In the genomic region with DNA sequence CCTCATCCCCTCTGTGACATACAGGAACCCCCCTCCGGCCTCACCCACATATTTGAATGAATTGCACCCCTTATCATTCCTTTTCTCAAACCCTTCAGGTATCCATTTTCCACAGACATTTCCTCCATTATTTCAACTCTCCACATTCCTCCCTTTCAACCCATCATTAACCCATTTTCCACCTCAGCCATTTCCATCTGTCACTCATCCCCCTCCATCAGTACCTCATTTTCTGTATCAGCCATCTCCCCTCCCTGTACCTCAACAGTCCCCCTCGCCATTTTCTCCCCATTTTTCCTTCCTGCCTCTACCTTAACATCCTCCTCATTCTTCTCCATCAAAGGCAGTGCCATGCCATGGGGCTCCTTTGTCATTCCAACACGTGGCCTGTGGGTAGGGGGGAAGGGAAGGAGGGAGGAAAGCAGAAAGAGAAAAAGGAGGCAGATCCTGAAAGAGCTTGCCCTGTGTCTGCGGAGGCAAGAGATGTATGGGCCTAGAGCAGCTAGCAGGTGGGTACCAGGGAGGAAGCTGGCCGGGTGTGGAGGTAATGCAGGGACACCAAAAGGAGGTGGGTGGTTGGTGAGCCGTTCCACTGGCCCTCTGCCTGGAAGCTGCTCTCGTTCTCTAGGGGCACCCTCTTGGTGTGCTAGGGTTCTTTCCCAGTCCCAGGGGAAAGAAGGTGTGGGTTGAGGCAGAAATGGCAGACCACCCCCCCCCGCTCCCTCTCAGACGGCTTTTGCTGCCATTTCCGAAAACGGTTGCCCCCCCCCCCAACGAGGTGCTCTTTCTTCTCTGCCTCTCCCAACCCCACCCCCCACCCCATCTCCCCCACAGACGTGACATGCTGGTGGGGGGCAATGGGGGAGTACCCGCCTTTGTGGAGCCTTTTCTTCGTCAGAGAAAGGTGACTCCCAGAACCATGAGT, we compare ENCODE assay signal across 9 cellular contexts. TPM values are rescaled to one million over a fixed set of nuclear protein-coding genes. Genes with fewer than 3 reads are reported as not detected.
DNase-seq lines count a peak whose midpoint lies in the region; ATAC-seq and TF ChIP-seq lines count a peak whose summit lies in the region.
"Had no signal": no experiment of that assay in that cellular context is flagged by ENCODE, and none has a peak within 500 bp of the region (broad histone marks: within the 10 kb centered on the region; RNA-seq: fewer than 3 reads in every experiment).

No MANE protein-coding gene starts in this region.

- peak; percentile 11 for TF ChIP-seq EP300 in neural cell (conservative IDR thresholded peaks at IDR 0.05; ENCODE audit: poor library complexity, severe bottlenecking)

- DNase-seq in AG10803 (ENCODE audit: low read depth) (no peak), IMR-90 (no peak), NCI-H524 treated with DMSO at 0.1 percent for 48 hours (lab: John Stamatoyannopoulos, UW) (no peak)
- DNase-seq: NCI-H226 had no signal

- peaks cover 47% of the 10 kb centered on the region for H3K79me2 ChIP-seq in neural cell (replicated peaks; ENCODE audit: insufficient read depth, low read length)

- intact Hi-C loops in IMR-90 (cut with micrococcal nuclease), result no loop called here

- CTCF ChIA-PET in IMR-90 (lab: Yijun Ruan, JAX), result no interaction called here

- H2AFZ ChIP-seq in IMR-90 (replicated peaks; ENCODE audit: low read length, poor library complexity) (peak overlapping the region; percentile 29), neural cell (ENCODE audit: low read depth, low read length) (no peak overlapping the region)

- peak overlapping the region; percentile 81 for H2BK5ac ChIP-seq in IMR-90 (ENCODE audit: low read depth, low read length, poor library complexity, severe bottlenecking)

- H3K9me2 ChIP-seq in neural cell (ENCODE audit: insufficient read depth, low read length), result no peaks in the 10 kb centered on the region

- peak overlapping the region; percentile 79; the same call in 1 of the 2 replicates for H2BK120ac ChIP-seq in IMR-90 (ENCODE audit: low read depth, low read length)

- BruUV-seq in IMR-90 (replicated peaks; lab: Mats Ljungman, UMichigan), result no TSS peak

- H4K20me1 ChIP-seq in IMR-90 (ENCODE audit: insufficient read depth, low read length), result no peaks in the 10 kb centered on the region
- H4K20me1 ChIP-seq in neural cell (ENCODE audit: insufficient read depth), result no peaks in the 10 kb centered on the region

- H4K8ac ChIP-seq in IMR-90 (ENCODE audit: low read depth in 2 of 2, low read length in 2 of 2), result peak overlapping the region in 1 of 2 experiments; percentile 65; a peak in 1 of 4 replicates

- peaks cover 2% of the 10 kb centered on the region; the same call in 1 of the 2 replicates for H3K36me3 ChIP-seq in IMR-90 (ENCODE audit: control insufficient read depth, insufficient read depth, low read length)
- peaks cover 7% of the 10 kb centered on the region for H3K36me3 ChIP-seq in ectodermal cell (ENCODE audit: control insufficient read depth, insufficient read depth, low read length)
- H3K36me3 ChIP-seq in neural cell (ENCODE audit: insufficient read depth, low read length), result peaks cover 9% of the 10 kb centered on the region

- H3K27ac ChIP-seq in IMR-90 (ENCODE audit: insufficient read depth, low read length), result peak overlapping the region; percentile 72
- no peak overlapping the region for H3K27ac ChIP-seq in ectodermal cell (ENCODE audit: insufficient read depth, low read depth, low read length, poor library complexity, severe bottlenecking)
- peak overlapping the region; percentile 99 for H3K27ac ChIP-seq in neural cell (ENCODE audit: low read length)

- in situ Hi-C loops in IMR-90 (cut with MboI; ENCODE audit: low sequenced_read_pairs), result no loop called here

- peaks cover 7 to 53% of the 10 kb centered on the region in 2 experiments; a peak in 3 of 4 replicates for H3K79me1 ChIP-seq in IMR-90 (ENCODE audit: low read depth in 1 of 2, low read length in 2 of 2)

- 83% methylated on average over 1 of the region's 15 CpGs; no CpG with 5 or more reads in 1 of the 2 experiments for WGBS in IMR-90 (ENCODE audit: extremely low coverage in 2 of 2, insufficient read length in 1 of 2), 2 experiments
- 12 to 19% methylated on average over 9 to 10 of the region's 15 CpGs for WGBS in ectodermal cell, 2 experiments

- H3K9me3 ChIP-seq in IMR-90 (ENCODE audit: control insufficient read depth, insufficient read depth, low read length) (no peaks in the 10 kb centered on the region), ectodermal cell (ENCODE audit: control insufficient read depth, low read length) (no peaks in the 10 kb centered on the region), neural cell (ENCODE audit: low read length) (no peaks in the 10 kb centered on the region)

- H2AK5ac ChIP-seq in IMR-90 (ENCODE audit: low read depth, low read length), result peak overlapping the region; percentile 97

- H2BK20ac ChIP-seq in IMR-90 (ENCODE audit: low read depth, low read length), result 0 out of 2 replicates have a peak overlapping the region, but pooled peaks have one; percentile 12

- H2BK15ac ChIP-seq in IMR-90 (ENCODE audit: low read depth, low read length), result peak overlapping the region; percentile 93; the same call in 1 of the 3 replicates

- TF ChIP-seq CTCF in AG10803 (conservative IDR thresholded peaks at IDR 0.05; ENCODE audit: low read length) (no peak), IMR-90 (conservative IDR thresholded peaks at IDR 0.05; ENCODE audit: low read depth, low read length) (no peak), neural cell (IDR thresholded peaks at IDR 0.05; ENCODE audit: poor library complexity, severe bottlenecking) (no peak)

- no peak overlapping the region for H3K9ac ChIP-seq in IMR-90 (ENCODE audit: low read depth, low read length)
- H3K9ac ChIP-seq in neural cell (ENCODE audit: low read length), result peak overlapping the region; percentile 100

- TF ChIP-seq RAD21 in IMR-90 (IDR thresholded peaks at IDR 0.05; ENCODE audit: low read length), result no peak
- TF ChIP-seq RAD21 in neural cell (conservative IDR thresholded peaks at IDR 0.05), result no peak

- no peak overlapping the region for H4K91ac ChIP-seq in IMR-90 (ENCODE audit: insufficient read depth, low read depth, low read length)

- 0 out of 2 replicates have a peak overlapping the region, but pooled peaks have one; percentile 79 for H3K23ac ChIP-seq in IMR-90 (ENCODE audit: low read depth, low read length)

- H3K14ac ChIP-seq in IMR-90 (replicated peaks; ENCODE audit: low read depth, low read length), result peak overlapping the region; percentile 88; the same call in 1 of the 2 replicates

- no peak overlapping the region for H4K5ac ChIP-seq in IMR-90 (ENCODE audit: low read depth, low read length)

- H3K56ac ChIP-seq in IMR-90 (ENCODE audit: extremely low read depth, insufficient read depth, low read length), result no peak overlapping the region

- no peak for TF ChIP-seq POLR2A in IMR-90 (IDR thresholded peaks at IDR 0.05; ENCODE audit: low read depth, low read length)

- H2AK9ac ChIP-seq in IMR-90 (replicated peaks; ENCODE audit: low read depth, low read length, poor library complexity), result peak overlapping the region; percentile 93

- ATAC-seq in IMR-90 (ENCODE audit: low read depth), result no peak
- ATAC-seq in GM18867 (IDR thresholded peaks at IDR 0.05; ENCODE audit: unreplicated experiment), result no peak
- no peak for ATAC-seq in GM19395 (IDR thresholded peaks at IDR 0.05; ENCODE audit: unreplicated experiment)
- no peak for ATAC-seq in HG02840 (IDR thresholded peaks at IDR 0.05; ENCODE audit: low FRiP score, unreplicated experiment)

- POLR2A ChIA-PET in IMR-90 (lab: Charles Lee; ENCODE audit: unreplicated experiment), result interaction anchor here (0.6 to 0.9 kb wide), 2 partner anchors 78 to 105 kb away, joined by 3 to 4 read pairs; partner anchors contain the start of gene PIGO

- peaks cover 44% of the 10 kb centered on the region for H3K4me1 ChIP-seq in IMR-90 (ENCODE audit: control insufficient read depth, insufficient read depth, low read length)
- peaks cover 55% of the 10 kb centered on the region for H3K4me1 ChIP-seq in ectodermal cell (ENCODE audit: control insufficient read depth, insufficient read depth, low read length)

- H3K4ac ChIP-seq in IMR-90 (ENCODE audit: low read depth, low read length), result peak overlapping the region; percentile 94

- no peaks in the 10 kb centered on the region for H3K27me3 ChIP-seq in IMR-90 (ENCODE audit: control insufficient read depth, insufficient read depth, low read length)
- no peaks in the 10 kb centered on the region for H3K27me3 ChIP-seq in ectodermal cell (ENCODE audit: control insufficient read depth, insufficient read depth, low read length, poor library complexity, severe bottlenecking)
- no peaks in the 10 kb centered on the region for H3K27me3 ChIP-seq in neural cell (ENCODE audit: insufficient read depth, low read depth, low read length)

- H3K9me1 ChIP-seq in IMR-90 (ENCODE audit: insufficient read depth, low read length), result peaks cover 37% of the 10 kb centered on the region

- no peak overlapping the region for H3K18ac ChIP-seq in IMR-90 (ENCODE audit: low read depth, low read length)

- H3K4me3 ChIP-seq in AG10803 (ENCODE audit: low read length), result peak overlapping the region; percentile 86
- H3K4me3 ChIP-seq in IMR-90 (ENCODE audit: insufficient read depth, low read depth, low read length), result no peak overlapping the region
- H3K4me3 ChIP-seq in ectodermal cell (ENCODE audit: insufficient read depth, low read depth, low read length), result peak overlapping the region; percentile 65
- H3K4me3 ChIP-seq in neural cell (ENCODE audit: low read length), result peak overlapping the region; percentile 93

- no peaks in the 10 kb centered on the region for H3F3A ChIP-seq in neural cell (ENCODE audit: insufficient read depth, low read length, poor library complexity, severe bottlenecking)

- H3K4me2 ChIP-seq in IMR-90 (ENCODE audit: low read depth, low read length), result peak overlapping the region; percentile 11; the same call in 1 of the 2 replicates
- peak overlapping the region; percentile 100 for H3K4me2 ChIP-seq in neural cell (ENCODE audit: low read length)

- dilution Hi-C loops in IMR-90 (cut with HindIII; ENCODE audit: low sequenced_read_pairs, unreplicated experiment), result no loop called here

RNA-seq across cellular contexts. Expression of gene DNAJB5, which starts 1.6 kb away (rescaled TPM):
- 11.7 and 14.9 TPM in 2 replicates for total RNA-seq in IMR-90 (2012; rRNA removed)
- polyA plus RNA-seq in IMR-90 (2012; rRNA removed) (9.9 and 11.4 TPM in 2 replicates), neural cell (90.2 and 99.1 TPM in 2 replicates)
- 6.4 and 9.0 TPM in 2 replicates for polyA plus RNA-seq in IMR-90 (2012; cell fraction: cytosol; rRNA removed)
- 3.5 and 4.0 TPM in 2 replicates for polyA plus RNA-seq in IMR-90 (2012; cell fraction: nucleus; rRNA removed; ENCODE audit: low replicate concordance)
- 41.8 TPM for polyA plus RNA-seq in ectodermal cell (2013, experiment 1 of 4)
- 29.6 TPM for polyA plus RNA-seq in ectodermal cell (2013, experiment 2 of 4)
- 29.1 TPM for polyA plus RNA-seq in ectodermal cell (2013, experiment 3 of 4)
- 31.3 TPM for polyA plus RNA-seq in ectodermal cell (2013, experiment 4 of 4)
- 112 and 115 TPM in 2 replicates for polyA minus RNA-seq in neural cell

RNA-seq across cellular contexts. Expression of gene PHF24, which starts 33.1 kb away (rescaled TPM):
- not detected in 2 replicates for total RNA-seq in IMR-90 (2012; rRNA removed)
- polyA plus RNA-seq in IMR-90 (2012; rRNA removed) (0.02 TPM in 1 of 2 replicates, not detected in the other), neural cell (1.8 and 2.4 TPM in 2 replicates)
- polyA plus RNA-seq in IMR-90 (2012; cell fraction: cytosol; rRNA removed), result not detected in 2 replicates
- not detected in 2 replicates for polyA plus RNA-seq in IMR-90 (2012; cell fraction: nucleus; rRNA removed; ENCODE audit: low replicate concordance)
- polyA plus RNA-seq in ectodermal cell (2013, experiment 1 of 4), result 0.98 TPM
- polyA plus RNA-seq in ectodermal cell (2013, experiment 2 of 4), result 0.82 TPM
- polyA plus RNA-seq in ectodermal cell (2013, experiment 3 of 4), result 0.75 TPM
- 0.93 TPM for polyA plus RNA-seq in ectodermal cell (2013, experiment 4 of 4)
- 6.9 and 7.8 TPM in 2 replicates for polyA minus RNA-seq in neural cell
